Comparison of ENCODE assay signal across 8 cellular contexts in the genomic region with DNA sequence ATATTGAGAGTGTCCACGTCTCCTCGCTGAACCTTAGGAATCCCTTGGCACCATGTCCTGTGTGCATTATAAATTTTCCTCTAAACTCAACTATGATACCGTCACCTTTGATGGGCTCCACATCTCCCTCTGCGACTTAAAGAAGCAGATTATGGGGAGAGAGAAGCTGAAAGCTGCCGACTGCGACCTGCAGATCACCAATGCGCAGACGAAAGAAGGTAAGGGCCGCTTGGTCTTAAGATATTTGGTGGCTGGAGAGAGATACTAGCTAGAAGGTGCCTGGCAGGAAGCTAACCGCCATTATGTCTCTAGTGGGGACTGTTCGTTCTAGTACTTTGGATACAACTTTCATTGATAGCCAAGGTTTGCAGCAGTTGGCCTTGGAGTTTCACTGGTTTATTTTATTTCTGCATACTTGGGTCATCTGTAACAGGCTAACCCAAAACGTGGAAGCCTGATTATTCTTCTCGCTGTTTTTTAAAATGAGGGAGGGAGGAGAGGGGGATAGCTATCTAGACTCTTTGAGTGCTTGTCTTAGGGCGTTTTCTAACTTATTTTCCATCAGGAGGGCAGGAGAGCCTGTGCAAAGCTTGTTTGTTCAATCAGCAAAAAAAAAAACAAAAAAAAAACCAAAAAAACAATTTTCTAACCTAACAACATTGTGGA. TPM values are rescaled to one million over a fixed set of nuclear protein-coding genes. Genes with fewer than 3 reads are reported as not detected.
A peak's percentile ranks its signal among the peaks of the same experiment; 100 is the strongest.
DNase-seq lines count a peak whose midpoint lies in the region; ATAC-seq and TF ChIP-seq lines count a peak whose summit lies in the region.

No MANE protein-coding gene starts in this region.

- H3K4me1 ChIP-seq in smooth muscle cell (ENCODE audit: low read depth) = peaks cover 22% of the 10 kb centered on the region

- H2AFZ ChIP-seq in smooth muscle cell (ENCODE audit: low read depth) = no peak overlapping the region

- peak overlapping the region; percentile 95 for H3K4me3 ChIP-seq in iPS-11a (ENCODE audit: low read depth, low read length)
- peak overlapping the region; percentile 96 for H3K4me3 ChIP-seq in smooth muscle cell

- H3K9ac ChIP-seq in smooth muscle cell (ENCODE audit: low read depth) = peak overlapping the region; percentile 100

- peaks cover 3% of the 10 kb centered on the region for H3F3A ChIP-seq in smooth muscle cell (ENCODE audit: low read depth)

- peak; percentile 47 for DNase-seq in NCI-H2171 treated with DMSO at 0.1 percent for 48 hours (lab: John Stamatoyannopoulos, UW)
- DNase-seq in NCI-H2171 (lab: John Stamatoyannopoulos, UW) = no peak
- DNase-seq in NAMALWA (ENCODE audit: low spot score) = peak; percentile 76
- DNase-seq in smooth muscle cell (lab: John Stamatoyannopoulos, UW; ENCODE audit: unreplicated experiment) = no peak

- peak overlapping the region; percentile 88 for H3K4me2 ChIP-seq in smooth muscle cell

- no peaks in the 10 kb centered on the region for H3K36me3 ChIP-seq in smooth muscle cell (ENCODE audit: low read depth)

- H3K9me3 Mint-ChIP-seq in activated naive CD8-positive, alpha-beta T cell (ENCODE audit: low read depth) = no peaks in the 10 kb centered on the region

- peak overlapping the region; percentile 100 for H3K27ac ChIP-seq in smooth muscle cell (ENCODE audit: low read depth)

- no peak for ATAC-seq in HG02798 (IDR thresholded peaks at IDR 0.05; ENCODE audit: poor library complexity, unreplicated experiment)
- no peak for ATAC-seq in HG02970 (IDR thresholded peaks at IDR 0.05; ENCODE audit: low FRiP score, unreplicated experiment)

- peaks cover 62% of the 10 kb centered on the region for H3K79me2 ChIP-seq in smooth muscle cell (ENCODE audit: low read depth)

- H3K27me3 Mint-ChIP-seq in activated naive CD8-positive, alpha-beta T cell = no peaks in the 10 kb centered on the region

- H3K9me3 ChIP-seq in smooth muscle cell (replicated peaks; ENCODE audit: low read depth) = no peaks in the 10 kb centered on the region

- peaks cover 16% of the 10 kb centered on the region for H3K36me3 Mint-ChIP-seq in activated naive CD8-positive, alpha-beta T cell

- H3K4me1 Mint-ChIP-seq in activated naive CD8-positive, alpha-beta T cell (ENCODE audit: low read depth) = peaks cover 46% of the 10 kb centered on the region

- H4K20me1 ChIP-seq in smooth muscle cell (ENCODE audit: low read depth) = peaks cover 59% of the 10 kb centered on the region

- peak overlapping the region; percentile 92 for H3K4me3 Mint-ChIP-seq in activated naive CD8-positive, alpha-beta T cell

- peak overlapping the region; percentile 97 for H3K27ac Mint-ChIP-seq in activated naive CD8-positive, alpha-beta T cell

- WGBS in smooth muscle cell (ENCODE audit: low lambda C conversion rate) = under 1% methylated on average over 14 of the region's 14 CpGs

- no peak for TF ChIP-seq CTCF in smooth muscle cell (IDR thresholded peaks at IDR 0.05; ENCODE audit: borderline replicate concordance, insufficient read depth, poor library complexity, severe bottlenecking)

- H3K27me3 ChIP-seq in smooth muscle cell (ENCODE audit: low read depth) = no peaks in the 10 kb centered on the region

RNA-seq across cellular contexts. Expression of gene RBBP6, which starts 1.3 kb away (rescaled TPM):
- total RNA-seq in smooth muscle cell = 70.2 and 80.6 TPM in 2 replicates
- polyA plus RNA-seq in smooth muscle cell = 40.4 and 48.6 TPM in 2 replicates

Comparison
In these comparisons a context has a peak if more than half of its experiments do, and no peak if none do; other contexts are left out.
1. DNase-seq: peak in NCI-H2171 treated with DMSO at 0.1 percent for 48 hours (single experiment) and NAMALWA (single experiment); none in NCI-H2171 (single experiment) and smooth muscle cell (single experiment).